Comparison of ENCODE assay signal across 8 cellular contexts in genomic region chr2:38750793-38751042, GRCh38. TPM values are rescaled to one million over a fixed set of nuclear protein-coding genes. Genes with fewer than 3 reads are reported as not detected.
A peak's percentile ranks its signal among the peaks of the same experiment; 100 is the strongest.
DNase-seq lines count a peak whose midpoint lies in the region; ATAC-seq and TF ChIP-seq lines count a peak whose summit lies in the region.

No MANE protein-coding gene starts in this region.

- peak overlapping the region; percentile 95 to 100 (median 100) for H3K27ac ChIP-seq in esophagus squamous epithelium

- DNase-seq in NCI-H345 (lab: John Stamatoyannopoulos, UW): peak; percentile 69
- no peak for DNase-seq in NCI-H345 treated with DMSO at 0.1 percent for 48 hours (lab: John Stamatoyannopoulos, UW; ENCODE audit: unreplicated experiment)
- peak; percentile 22 for DNase-seq in NCI-H748 treated with DMSO at 0.1 percent for 48 hours (lab: John Stamatoyannopoulos, UW)
- peak; percentile 79 for DNase-seq in activated T-cell treated with anti-CD3 and anti-CD28 coated beads, Interleukin-2, amount 50 U/mL, for 1 hour
- DNase-seq in esophagus squamous epithelium (lab: John Stamatoyannopoulos, UW): no peak
- peak in 5 of 10 donors; percentile 60 to 86 (median 67) for DNase-seq in naive thymus-derived CD8-positive, alpha-beta T cell
- peak; percentile 75 for DNase-seq in stimulated activated naive CD8-positive, alpha-beta T cell treated with anti-CD3 and anti-CD28 coated beads, Interleukin-15, Interleukin-2, amounts not matched to agents 100 U/mL and 50 U/mL, for 24 hours

- H3K4me1 Mint-ChIP-seq in naive thymus-derived CD8-positive, alpha-beta T cell: peaks cover 33 to 66% (median 58%) of the 10 kb centered on the region in 4 donors

- peaks cover 7 to 63% (median 34%) of the 10 kb centered on the region in 3 donors for H3K4me1 ChIP-seq in esophagus squamous epithelium

- intact Hi-C loops in esophagus squamous epithelium (cut with DNase I): no loop called here

- no peak for TF ChIP-seq POLR2A in esophagus squamous epithelium (IDR thresholded peaks at IDR 0.05)

- POLR2A ChIA-PET in naive thymus-derived CD8-positive, alpha-beta T cell (lab: Charles Lee): interaction anchor here (0.7 to 3.2 kb wide), 33 partner anchors 9 to 1784 kb away, joined by 3 to 49 read pairs (median 7); partner anchors contain the start of genes ATL2, DHX57, GALM and GEMIN6

- no peaks in the 10 kb centered on the region for H3K9me3 Mint-ChIP-seq in naive thymus-derived CD8-positive, alpha-beta T cell

- peak overlapping the region; percentile 72 to 99 (median 95) for H3K4me3 ChIP-seq in esophagus squamous epithelium

- peak overlapping the region; percentile 97 to 100 (median 99) for H3K4me3 Mint-ChIP-seq in naive thymus-derived CD8-positive, alpha-beta T cell

- peaks cover 31 to 51% (median 35%) of the 10 kb centered on the region in 3 donors for H3K36me3 Mint-ChIP-seq in naive thymus-derived CD8-positive, alpha-beta T cell

- peaks cover 0 to 9% (median 0%) of the 10 kb centered on the region in 5 donors for H3K27me3 Mint-ChIP-seq in naive thymus-derived CD8-positive, alpha-beta T cell

- peaks cover 19 to 41% (median 24%) of the 10 kb centered on the region in 3 donors for H3K36me3 ChIP-seq in esophagus squamous epithelium

- TF ChIP-seq CTCF in esophagus squamous epithelium (IDR thresholded peaks at IDR 0.05): no peak

- peak; percentile 40 for ATAC-seq in HG03025 (IDR thresholded peaks at IDR 0.05; ENCODE audit: low FRiP score, unreplicated experiment)
- ATAC-seq in naive thymus-derived CD8-positive, alpha-beta T cell: peak; percentile 53 to 55
- peak; percentile 26 for ATAC-seq in stimulated activated naive CD8-positive, alpha-beta T cell treated with anti-CD3 and anti-CD28 coated beads, Interleukin-15, Interleukin-2, amounts not matched to agents 100 U/mL and 50 U/mL, for 24 hours

- H3K9me3 ChIP-seq in esophagus squamous epithelium: no peaks in the 10 kb centered on the region

- H3K27me3 ChIP-seq in esophagus squamous epithelium: no peaks in the 10 kb centered on the region

- peak overlapping the region; percentile 96 to 100 (median 100) for H3K27ac Mint-ChIP-seq in naive thymus-derived CD8-positive, alpha-beta T cell

- 0% methylated on average over 1 to 9 of the region's 21 CpGs for WGBS in esophagus squamous epithelium, 2 donors

RNA-seq across cellular contexts. Expression of gene SRSF7, which starts 0.4 kb away (rescaled TPM):
- total RNA-seq in esophagus squamous epithelium: 100 to 1,000 TPM in 2 of 4 donors, 10 to 100 TPM in 2; 57.0 to 127 (median 103) TPM
- 100 to 1,000 TPM; 288 to 291 TPM for total RNA-seq in naive thymus-derived CD8-positive, alpha-beta T cell
- polyA plus RNA-seq in naive thymus-derived CD8-positive, alpha-beta T cell: 100 to 1,000 TPM; 164 to 172 (median 169) TPM

RNA-seq across cellular contexts. Expression of gene GEMIN6, which starts 27.3 kb away (rescaled TPM):
- 1 to 10 TPM; 3.7 to 7.2 (median 4.9) TPM for total RNA-seq in esophagus squamous epithelium
- total RNA-seq in naive thymus-derived CD8-positive, alpha-beta T cell: 10 to 100 TPM; 12.0 to 13.7 TPM
- polyA plus RNA-seq in naive thymus-derived CD8-positive, alpha-beta T cell: 10 to 100 TPM in 1 of 3 donors, 1 to 10 TPM in 2; 6.8 to 11.6 (median 8.3) TPM

Comparison
In these comparisons a context has a peak if more than half of its experiments do, and no peak if none do; other contexts are left out.
1. DNase-seq: peak in NCI-H345 (single experiment), NCI-H748 treated with DMSO at 0.1 percent for 48 hours (single experiment), activated T-cell treated with anti-CD3 and anti-CD28 coated beads, Interleukin-2, amount 50 U/mL, for 1 hour (single experiment) and stimulated activated naive CD8-positive, alpha-beta T cell treated with anti-CD3 and anti-CD28 coated beads, Interleukin-15, Interleukin-2, amounts not matched to agents 100 U/mL and 50 U/mL, for 24 hours (single experiment); none in NCI-H345 treated with DMSO at 0.1 percent for 48 hours (single experiment) and esophagus squamous epithelium (single experiment).
2. Peak in every context shown above with its lines, with median percentiles within 50 percentile points of each other: ATAC-seq.